Comparison of ENCODE assay signal across 8 cellular contexts in the genomic region with DNA sequence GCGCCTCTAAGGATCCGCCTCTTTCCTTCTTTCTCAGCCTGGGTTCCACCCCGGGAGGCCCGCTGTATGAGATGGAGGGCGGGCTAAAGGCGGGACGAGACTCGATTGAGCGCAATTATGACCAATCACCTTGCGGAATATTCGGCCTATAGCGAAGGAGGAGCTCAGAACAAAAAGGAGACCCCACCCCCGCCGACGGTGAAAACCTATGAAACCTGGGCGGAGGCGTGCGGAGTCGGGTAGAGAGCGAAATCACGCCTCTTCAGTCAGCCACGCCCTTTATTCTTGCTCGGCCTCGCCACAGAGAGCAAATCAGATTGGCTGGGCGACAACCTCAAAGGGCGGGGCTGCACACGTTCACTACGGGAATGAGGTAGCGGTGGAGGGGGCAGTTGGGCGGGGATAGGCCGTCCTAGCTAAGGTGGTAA. TPM values are rescaled to one million over a fixed set of nuclear protein-coding genes. Genes with fewer than 3 reads are reported as not detected.
A peak's percentile ranks its signal among the peaks of the same experiment; 100 is the strongest.
DNase-seq lines count a peak whose midpoint lies in the region; ATAC-seq, FAIRE-seq and TF ChIP-seq lines count a peak whose summit lies in the region.

No MANE protein-coding gene starts in this region.

- peaks cover 37% of the 10 kb centered on the region for H3K4me1 ChIP-seq in left ventricle myocardium inferior

- H3K27ac ChIP-seq in angular gyrus (ENCODE audit: low read depth, low read length): peak overlapping the region; percentile 98
- peak overlapping the region; percentile 98 for H3K27ac ChIP-seq in left ventricle myocardium inferior (replicated peaks)

- peak overlapping the region; percentile 93 for H3K4me3 Mint-ChIP-seq in T-helper 1 cell treated with Interleukin-12 subunit alpha and Interleukin-12 subunit beta and Interleukin-4 antibody, amounts not matched to agents 30 μg/mL and 1 μg/mL, for 36 hours
- peak overlapping the region; percentile 97 for H3K4me3 Mint-ChIP-seq in progenitor cell of endocrine pancreas (ENCODE audit: low read depth)

- H3K9me3 ChIP-seq in left ventricle myocardium inferior (replicated peaks): no peaks in the 10 kb centered on the region

- DNase-seq in GM12891 (ENCODE audit: insufficient read length, low spot score): peak; percentile 68
- DNase-seq in NCI-H146 (lab: John Stamatoyannopoulos, UW): peak; percentile 99
- peak; percentile 96 for DNase-seq in left ventricle myocardium inferior
- peak; percentile 96 for DNase-seq in progenitor cell of endocrine pancreas (ENCODE audit: low spot score, unreplicated experiment)
- peak; percentile 98 for DNase-seq in ureter (ENCODE audit: low spot score)

- H3K27ac Mint-ChIP-seq in T-helper 1 cell treated with Interleukin-12 subunit alpha and Interleukin-12 subunit beta and Interleukin-4 antibody, amounts not matched to agents 30 μg/mL and 1 μg/mL, for 36 hours: peak overlapping the region; percentile 100
- H3K27ac Mint-ChIP-seq in progenitor cell of endocrine pancreas: peak overlapping the region; percentile 100

- no peak for TF ChIP-seq CTCF in left ventricle myocardium inferior (IDR thresholded peaks at IDR 0.05; ENCODE audit: borderline replicate concordance)
- TF ChIP-seq CTCF in progenitor cell of endocrine pancreas (IDR thresholded peaks at IDR 0.05; ENCODE audit: unreplicated experiment): no peak

- FAIRE-seq in GM12891 (lab: Jason Lieb, UNC): peak; percentile 99

- no peak; the same call in 1 of the 2 replicates for TF ChIP-seq POLR2A in GM12891 (IDR thresholded peaks at IDR 0.05; ENCODE audit: low read depth, low read length)

- H3K36me3 ChIP-seq in left ventricle myocardium inferior: peaks cover 26% of the 10 kb centered on the region

- no peaks in the 10 kb centered on the region for H3K27me3 ChIP-seq in left ventricle myocardium inferior (ENCODE audit: low read depth)

- peak; percentile 87 for ATAC-seq in HG02852 (IDR thresholded peaks at IDR 0.05; ENCODE audit: unreplicated experiment)

- no peaks in the 10 kb centered on the region for H3K9me3 Mint-ChIP-seq in T-helper 1 cell treated with Interleukin-12 subunit alpha and Interleukin-12 subunit beta and Interleukin-4 antibody, amounts not matched to agents 30 μg/mL and 1 μg/mL, for 36 hours
- H3K9me3 Mint-ChIP-seq in progenitor cell of endocrine pancreas (ENCODE audit: low read depth): no peaks in the 10 kb centered on the region

- intact Hi-C loops in left ventricle myocardium inferior (cut with micrococcal nuclease): no loop called here

- H3K4me3 ChIP-seq in left ventricle myocardium inferior: peak overlapping the region; percentile 83

- peaks cover 26% of the 10 kb centered on the region for H3K4me1 Mint-ChIP-seq in T-helper 1 cell treated with Interleukin-12 subunit alpha and Interleukin-12 subunit beta and Interleukin-4 antibody, amounts not matched to agents 30 μg/mL and 1 μg/mL, for 36 hours (ENCODE audit: low read depth)
- H3K4me1 Mint-ChIP-seq in progenitor cell of endocrine pancreas (ENCODE audit: low read depth): peaks cover 37% of the 10 kb centered on the region

- H3K27me3 Mint-ChIP-seq in T-helper 1 cell treated with Interleukin-12 subunit alpha and Interleukin-12 subunit beta and Interleukin-4 antibody, amounts not matched to agents 30 μg/mL and 1 μg/mL, for 36 hours (ENCODE audit: low read depth): no peaks in the 10 kb centered on the region
- no peaks in the 10 kb centered on the region for H3K27me3 Mint-ChIP-seq in progenitor cell of endocrine pancreas

- H3K36me3 Mint-ChIP-seq in T-helper 1 cell treated with Interleukin-12 subunit alpha and Interleukin-12 subunit beta and Interleukin-4 antibody, amounts not matched to agents 30 μg/mL and 1 μg/mL, for 36 hours (ENCODE audit: low read depth): peaks cover 19% of the 10 kb centered on the region
- H3K36me3 Mint-ChIP-seq in progenitor cell of endocrine pancreas (ENCODE audit: insufficient read depth): peaks cover 31% of the 10 kb centered on the region

TF ChIP-seq in GM12891, 5 proteins besides CTCF, POLR2A, EP300 and RAD21:
- TF ChIP-seq POLR2AphosphoS5 (IDR thresholded peaks at IDR 0.05; ENCODE audit: low read depth, low read length): no peak
- TF ChIP-seq PAX5 (IDR thresholded peaks at IDR 0.05; ENCODE audit: insufficient read depth, low read length, severe bottlenecking): no peak
- no peak for TF ChIP-seq SPI1 (IDR thresholded peaks at IDR 0.05; ENCODE audit: low read depth, low read length)
- TF ChIP-seq TAF1 (IDR thresholded peaks at IDR 0.05; ENCODE audit: low read depth, low read length): no peak; the same call in 1 of the 2 replicates
- TF ChIP-seq POU2F2 (IDR thresholded peaks at IDR 0.05; ENCODE audit: low read depth, low read length): 0 out of 2 replicates have a peak, but pooled peaks have one; percentile 34

RNA-seq across cellular contexts. Expression of a gene that starts 0.6 kb away (rescaled TPM):
- polyA plus RNA-seq in GM12891 (2012; ENCODE audit: low read depth, missing spikeins): 30.9 TPM
- total RNA-seq in left ventricle myocardium inferior (120 TPM), progenitor cell of endocrine pancreas (236 and 253 TPM in 2 replicates), ureter (85.4 TPM)

RNA-seq across cellular contexts. Expression of a gene that starts 14.9 kb away (rescaled TPM):
- polyA plus RNA-seq in GM12891 (2012; ENCODE audit: low read depth, missing spikeins): 30.1 TPM
- total RNA-seq in left ventricle myocardium inferior (42.2 TPM), progenitor cell of endocrine pancreas (267 and 277 TPM in 2 replicates), ureter (108 TPM)

RNA-seq across cellular contexts. Expression of a gene that starts 24.2 kb away (rescaled TPM):
- 126 TPM for polyA plus RNA-seq in GM12891 (2012; ENCODE audit: low read depth, missing spikeins)
- total RNA-seq in left ventricle myocardium inferior (99.8 TPM), progenitor cell of endocrine pancreas (524 and 538 TPM in 2 replicates), ureter (193 TPM)

Comparison
In these comparisons a context has a peak if more than half of its experiments do, and no peak if none do; other contexts are left out.
1. Peak in every context shown above with its lines: DNase-seq, ATAC-seq, H3K4me3 ChIP-seq and H3K27ac ChIP-seq.